In the genomic region with DNA sequence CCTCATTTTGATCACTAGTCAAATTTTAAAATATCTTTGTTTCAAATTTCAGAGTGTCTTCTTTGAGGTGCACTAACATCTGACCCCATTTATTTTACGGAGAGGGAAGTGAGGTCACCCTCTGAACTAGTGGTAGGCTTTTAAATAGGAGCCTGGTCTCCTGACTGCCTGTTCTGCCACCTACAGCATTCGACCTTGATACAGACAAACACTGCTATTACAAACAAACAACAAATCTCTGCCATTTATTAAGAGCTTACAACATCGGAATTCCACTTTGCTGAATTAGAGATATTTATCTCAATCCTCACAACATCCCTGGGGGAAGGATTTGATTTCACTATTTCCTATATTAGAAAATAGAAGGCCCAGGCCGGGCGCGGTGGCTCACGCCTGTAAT, we compare ENCODE assay signal across 29 cellular contexts. TPM values are rescaled to one million over a fixed set of nuclear protein-coding genes. Genes with fewer than 3 reads are reported as not detected.
DNase-seq lines count a peak whose midpoint lies in the region; ATAC-seq, FAIRE-seq and TF ChIP-seq lines count a peak whose summit lies in the region.
"Had no signal": no experiment of that assay in that cellular context is flagged by ENCODE, and none has a peak within 500 bp of the region (broad histone marks: within the 10 kb centered on the region; RNA-seq: fewer than 3 reads in every experiment).

No MANE protein-coding gene starts in this region.

- H3K27ac ChIP-seq in liver (ENCODE audit: low read depth in 1 of 2, low read length in 2 of 2) (peak overlapping the region; percentile 1 to 60), HepG2 (ENCODE audit: extremely low read length, insufficient read depth, low read length) (no peak overlapping the region), parathyroid adenoma (no peak overlapping the region)
- H3K27ac ChIP-seq: 22Rv1, A549, BLaER1 had no signal

- TF ChIP-seq POLR2A in HepG2 (IDR thresholded peaks at IDR 0.05; ENCODE audit: insufficient read depth in 1 of 2, low read depth in 2 of 2, low read length in 2 of 2), result no peak

- BruUV-seq in HepG2 (replicated peaks; lab: Mats Ljungman, UMichigan), result no TSS peak

- H3K9me3 ChIP-seq in liver (ENCODE audit: control insufficient read depth in 4 of 4, low read length in 3 of 4), result no peaks in the 10 kb centered on the region
- H3K9me3 ChIP-seq in HepG2 (ENCODE audit: low read length), result no peaks in the 10 kb centered on the region
- no peaks in the 10 kb centered on the region for H3K9me3 ChIP-seq in parathyroid adenoma (ENCODE audit: control insufficient read depth, low read length)
- H3K9me3 ChIP-seq: A549, BE2C, BLaER1 had no signal

- H3K27me3 ChIP-seq in liver (ENCODE audit: control insufficient read depth in 4 of 4, insufficient read depth in 4 of 4, low read length in 3 of 4) (no peaks in the 10 kb centered on the region), HepG2 (ENCODE audit: control insufficient read depth in 1 of 2, insufficient read depth in 2 of 2, low read length in 2 of 2) (no peaks in the 10 kb centered on the region), parathyroid adenoma (ENCODE audit: control insufficient read depth, insufficient read depth, low read length) (no peaks in the 10 kb centered on the region)
- H3K27me3 ChIP-seq: BE2C, BLaER1 had no signal

- H2AFZ ChIP-seq in HepG2 (ENCODE audit: low read length) (no peak overlapping the region), parathyroid adenoma (no peak overlapping the region)

- intact Hi-C loops in HepG2 (cut with micrococcal nuclease; ENCODE audit: unreplicated experiment), result no loop called here

- H3K4me3 ChIP-seq in liver (ENCODE audit: low read depth in 1 of 3, low read length in 3 of 3) (no peak overlapping the region), HepG2 (replicated peaks in 1 of 3; ENCODE audit: insufficient read depth in 1 of 3, low read depth in 2 of 3, low read length in 3 of 3) (no peak overlapping the region), parathyroid adenoma (ENCODE audit: low read depth, low read length) (no peak overlapping the region)
- H3K4me3 ChIP-seq: A549, BLaER1, GM12878 had no signal

- no peak overlapping the region for H3K4me2 ChIP-seq in HepG2 (ENCODE audit: low read depth, low read length)
- peak overlapping the region; percentile 42 for H3K4me2 ChIP-seq in parathyroid adenoma (ENCODE audit: low read length)
- H3K4me2 ChIP-seq: A549, BLaER1 had no signal

- H3K79me2 ChIP-seq in HepG2 (ENCODE audit: insufficient read depth, low read length) (no peaks in the 10 kb centered on the region), parathyroid adenoma (no peaks in the 10 kb centered on the region)

- TF ChIP-seq RAD21 in liver (IDR thresholded peaks at IDR 0.05), result no peak
- no peak for TF ChIP-seq RAD21 in HepG2 (CRISPR knock-in tag; IDR thresholded peaks at IDR 0.05)

- ATAC-seq in HepG2, result no peak
- ATAC-seq in left lobe of liver, result peak; percentile 14
- no peak for ATAC-seq in HG02610 (IDR thresholded peaks at IDR 0.05; ENCODE audit: unreplicated experiment)
- ATAC-seq: A549, GM12878 had no signal

- TF ChIP-seq CTCF in liver (IDR thresholded peaks at IDR 0.05; ENCODE audit: low read depth, low read length, missing input control) (no peak), HepG2 (CRISPR knock-in tag; IDR thresholded peaks at IDR 0.05) (no peak), parathyroid adenoma (IDR thresholded peaks at IDR 0.05) (no peak)

- no peak for TF ChIP-seq EP300 in HepG2 (IDR thresholded peaks at IDR 0.05; ENCODE audit: low read depth in 2 of 2, low read length in 2 of 2)
- no peak for TF ChIP-seq EP300 in HepG2 (CRISPR knock-in tag; IDR thresholded peaks at IDR 0.05; ENCODE audit: borderline replicate concordance)

- no peaks in the 10 kb centered on the region for H4K20me1 ChIP-seq in HepG2 (ENCODE audit: insufficient read depth, low read length)
- H4K20me1 ChIP-seq: BLaER1 had no signal

- peaks cover 0 to 4% (median 0%) of the 10 kb centered on the region in 4 donors for H3K36me3 ChIP-seq in liver (ENCODE audit: control insufficient read depth in 4 of 4, insufficient read depth in 3 of 4, low read depth in 1 of 4, low read length in 3 of 4)
- H3K36me3 ChIP-seq in HepG2 (replicated peaks in 1 of 2; ENCODE audit: control insufficient read depth in 1 of 2, insufficient read depth in 2 of 2, low read length in 2 of 2), result no peaks in the 10 kb centered on the region
- H3K36me3 ChIP-seq in parathyroid adenoma (ENCODE audit: control insufficient read depth, insufficient read depth, low read length), result no peaks in the 10 kb centered on the region
- H3K36me3 ChIP-seq: BE2C, BLaER1 had no signal

- no peak overlapping the region for H3K9ac ChIP-seq in liver (ENCODE audit: low read depth in 1 of 2, low read length in 2 of 2)
- no peak overlapping the region for H3K9ac ChIP-seq in HepG2 (ENCODE audit: insufficient read depth, low read depth, low read length)
- H3K9ac ChIP-seq in parathyroid adenoma, result no peak overlapping the region
- H3K9ac ChIP-seq: BLaER1 had no signal

- CTCF ChIA-PET in HepG2 (lab: Yijun Ruan, JAX; ENCODE audit: low intra/inter-chr PET ratio, low total read pairs), result no interaction called here

- H3K4me1 ChIP-seq in liver (ENCODE audit: control insufficient read depth in 4 of 4, insufficient read depth in 4 of 4, low read length in 3 of 4) (peaks cover 2 to 41% (median 9%) of the 10 kb centered on the region in 4 donors), HepG2 (ENCODE audit: insufficient read depth, low read length) (peaks cover 36% of the 10 kb centered on the region), parathyroid adenoma (peaks cover 2% of the 10 kb centered on the region)
- H3K4me1 ChIP-seq: A549, BE2C, BLaER1 had no signal

- DNase-seq in HepG2 (ENCODE audit: low spot score), result no peak
- DNase-seq in left lobe of liver (ENCODE audit: low spot score), result no peak
- DNase-seq in HTR-8/SVneo (ENCODE audit: insufficient read length, low spot score), result no peak
- DNase-seq: AML-193; BE2C; C1 segment of cervical spinal cord; CD4-positive, alpha-beta memory T cell; CD4-positive, CD25-positive, alpha-beta regulatory T cell; CD8-positive, alpha-beta memory T cell; COR-L47; DMS 273 treated with DMSO at 0.1 percent for 48 hours; DMS153; DMS53; DMS79; DND-41; EL; GDM1 had no signal

- 12% methylated on average over 6 of the region's 7 CpGs for WGBS in liver
- 82% methylated on average over 7 of the region's 7 CpGs for WGBS in HepG2 (ENCODE audit: low lambda C conversion rate)

- in situ Hi-C loops in HepG2 (cut with HindIII; ENCODE audit: extremely low pct_ligation_motif_present, low pct_unique_long_range_greater_than_20kb), result no loop called here

- POLR2A ChIA-PET in HepG2 (lab: Yijun Ruan, JAX), result no interaction called here

- FAIRE-seq in HepG2 (lab: Jason Lieb, UNC) (no peak), HTR-8/SVneo (lab: Jason Lieb, UNC) (no peak)
- FAIRE-seq: GM12878, GM12892, GM18507 had no signal

TF ChIP-seq in liver, 16 proteins besides CTCF, POLR2A, EP300 and RAD21 (continues in another document):
- peak; percentile 26 for TF ChIP-seq YY1 (IDR thresholded peaks at IDR 0.05)
- TF ChIP-seq HNF4A (conservative IDR thresholded peaks at IDR 0.05), result peak; percentile 18 to 31

TF ChIP-seq in HepG2, 621 proteins besides CTCF, POLR2A, EP300 and RAD21 (continues in another document):
- TF ChIP-seq EHMT2 (IDR thresholded peaks at IDR 0.05; ENCODE audit: borderline replicate concordance, low read depth, low read length) (no peak), SRY (CRISPR knock-in tag; IDR thresholded peaks at IDR 0.05) (no peak), ZNF331 (CRISPR knock-in tag; IDR thresholded peaks at IDR 0.05) (no peak), HNRNPL (IDR thresholded peaks at IDR 0.05; ENCODE audit: low read depth, low read length) (no peak), MEIS1 (CRISPR knock-in tag; IDR thresholded peaks at IDR 0.05; ENCODE audit: borderline replicate concordance) (no peak), ZNF792 (CRISPR knock-in tag; IDR thresholded peaks at IDR 0.05) (no peak)
- TF ChIP-seq, protein P1, sequence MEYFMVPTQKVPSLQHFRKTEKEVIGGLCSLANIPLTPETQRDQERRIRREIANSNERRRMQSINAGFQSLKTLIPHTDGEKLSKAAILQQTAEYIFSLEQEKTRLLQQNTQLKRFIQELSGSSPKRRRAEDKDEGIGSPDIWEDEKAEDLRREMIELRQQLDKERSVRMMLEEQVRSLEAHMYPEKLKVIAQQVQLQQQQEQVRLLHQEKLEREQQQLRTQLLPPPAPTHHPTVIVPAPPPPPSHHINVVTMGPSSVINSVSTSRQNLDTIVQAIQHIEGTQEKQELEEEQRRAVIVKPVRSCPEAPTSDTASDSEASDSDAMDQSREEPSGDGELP (IDR thresholded peaks at IDR 0.05; ENCODE audit: borderline replicate concordance, low read depth), result no peak

RNA-seq across cellular contexts. Expression of a gene that starts 42.6 kb away (rescaled TPM):
- total RNA-seq in liver (10 to 100 TPM in 1 of 2 donors, 1 to 10 TPM in 1; 3.3 to 31.3 TPM), HepG2 (2016; rRNA removed; fragmentation: Illumina TruSeq; extraction: Trizol) (1.4 and 2.7 TPM in 2 replicates), left lobe of liver (19.4 TPM)
- polyA plus RNA-seq in liver (10 to 100 TPM in 1 of 2 donors, 1 to 10 TPM in 1; 4.7 to 27.6 TPM), HepG2 (2011; rRNA removed) (0.97 and 1.2 TPM in 2 replicates)
- 1.7 and 2.4 TPM in 2 replicates for total RNA-seq in HepG2 (2016; cell fraction: cytosol; rRNA removed; fragmentation: Illumina TruSeq; extraction: Trizol; ENCODE audit: low read depth)
- total RNA-seq in HepG2 (2016; cell fraction: insoluble cytoplasmic fraction; rRNA removed; fragmentation: Illumina TruSeq; extraction: Trizol), result 1.5 and 3.1 TPM in 2 replicates
- 1.2 and 2.0 TPM in 2 replicates for total RNA-seq in HepG2 (2016; cell fraction: membrane; rRNA removed; fragmentation: Illumina TruSeq; extraction: Trizol)
- total RNA-seq in HepG2 (2016; cell fraction: nucleus; rRNA removed; fragmentation: Illumina TruSeq; extraction: Trizol), result 11.1 and 11.4 TPM in 2 replicates
- 0.26 and 0.27 TPM in 2 replicates for polyA plus RNA-seq in HepG2 (2011; cell fraction: cytosol; rRNA removed)
- 2.6 and 2.8 TPM in 2 replicates for polyA plus RNA-seq in HepG2 (2011; cell fraction: nucleus; rRNA removed)
- polyA plus RNA-seq in HepG2 (2012), result 1.1 and 3.2 TPM in 2 replicates
- polyA plus RNA-seq in HepG2 (2016; cell fraction: cytosol; fragmentation: Illumina TruSeq; extraction: Trizol; ENCODE audit: low read depth), result 0.27 and 0.46 TPM in 2 replicates
- 1.7 and 2.0 TPM in 2 replicates for polyA plus RNA-seq in HepG2 (2016; cell fraction: insoluble cytoplasmic fraction; fragmentation: Illumina TruSeq; extraction: Trizol; ENCODE audit: low read depth)
- 0.68 and 0.72 TPM in 2 replicates for polyA plus RNA-seq in HepG2 (2016; cell fraction: membrane; fragmentation: Illumina TruSeq; extraction: Trizol; ENCODE audit: low read depth)
- 20.1 and 21.0 TPM in 2 replicates for polyA plus RNA-seq in HepG2 (2016; cell fraction: nucleus; fragmentation: Illumina TruSeq; extraction: Trizol; ENCODE audit: insufficient read depth, low read depth)
- 0.46 TPM in 1 of 2 replicates, not detected in the other for polyA minus RNA-seq in HepG2 (2011; rRNA and poly(A)+ RNA removed; ENCODE audit: low replicate concordance)
- not detected in 2 replicates for polyA minus RNA-seq in HepG2 (2011; cell fraction: cytosol; rRNA and poly(A)+ RNA removed)
- 4.2 and 6.5 TPM in 2 replicates for polyA minus RNA-seq in HepG2 (2011; cell fraction: nucleus; rRNA and poly(A)+ RNA removed)
- total RNA-seq: CD4-positive, alpha-beta memory T cell; CD4-positive, CD25-positive, alpha-beta regulatory T cell; CD8-positive, alpha-beta memory T cell; Daoy; G401 had no signal
- polyA plus RNA-seq: A549; CD14-positive monocyte; CD4-positive, alpha-beta memory T cell; CD4-positive, CD25-positive, alpha-beta regulatory T cell; CD8-positive, alpha-beta memory T cell had no signal

Comparison
In these comparisons a context has a peak if more than half of its experiments do, and no peak if none do; other contexts are left out.
1. H3K27ac ChIP-seq: peak in liver (2 of 2); none in HepG2 (single experiment) and parathyroid adenoma (single experiment).